In genomic region chr1:147985374-147985773, GRCh38 we compare ENCODE assay signal across 1 cellular context.
TF ChIP-seq lines count a peak whose summit lies in the region.

No MANE protein-coding gene starts in this region.

TF ChIP-seq in GM12878, 131 proteins besides CTCF, POLR2A, EP300 and RAD21 (continued from another document):
- TF ChIP-seq IKZF2 (IDR thresholded peaks at IDR 0.05): peak; percentile 30 to 42; a peak in 2 of 4 replicates
- TF ChIP-seq IRF4 (IDR thresholded peaks at IDR 0.05; ENCODE audit: low read depth, low read length): 0 out of 2 replicates have a peak, but pooled peaks have one; percentile 12
- peak; percentile 66 for TF ChIP-seq SMAD1 (IDR thresholded peaks at IDR 0.05; ENCODE audit: low read depth, partially characterized antibody)
- TF ChIP-seq TCF7 (IDR thresholded peaks at IDR 0.05; ENCODE audit: borderline replicate concordance): peak; percentile 81
